8 cellular contexts compared by ENCODE assay signal in genomic region chr17:38663125-38663751, GRCh38. TPM values are rescaled to one million over a fixed set of nuclear protein-coding genes. Genes with fewer than 3 reads are reported as not detected.
DNase-seq lines count a peak whose midpoint lies in the region; ATAC-seq and TF ChIP-seq lines count a peak whose summit lies in the region.

No MANE protein-coding gene starts in this region.

- intact Hi-C loops in transverse colon (cut with DNase I; ENCODE audit: low total_unique reads), result loop anchor here (5.0 to 10.0 kb wide), 2 partner anchors 58 to 1546 kb away; partner anchors contain the start of gene SRCIN1

- no peaks in the 10 kb centered on the region for H4K20me1 ChIP-seq in GM23248 (ENCODE audit: insufficient read depth)

- peaks cover 0 to 13% of the 10 kb centered on the region in 2 donors for H3K4me1 Mint-ChIP-seq in effector memory CD8-positive, alpha-beta T cell (ENCODE audit: low read depth in 2 of 2)
- H3K4me1 Mint-ChIP-seq in mesothelial cell of epicardium, result peaks cover 1% of the 10 kb centered on the region

- peak; percentile 68 for TF ChIP-seq CTCF in AG10803 (conservative IDR thresholded peaks at IDR 0.05; ENCODE audit: low read length)
- peak; percentile 98 for TF ChIP-seq CTCF in VCaP (conservative IDR thresholded peaks at IDR 0.05)
- TF ChIP-seq CTCF in mesothelial cell of epicardium (IDR thresholded peaks at IDR 0.05; ENCODE audit: unreplicated experiment), result peak; percentile 59
- TF ChIP-seq CTCF in transverse colon (IDR thresholded peaks at IDR 0.05), result peak; percentile 52 to 73 (median 57)

- no peak overlapping the region for H3K9ac ChIP-seq in GM23248

- no peaks in the 10 kb centered on the region for H3F3A ChIP-seq in GM23248 (ENCODE audit: insufficient read depth)

- no peak overlapping the region for H3K4me3 Mint-ChIP-seq in effector memory CD8-positive, alpha-beta T cell
- no peak overlapping the region for H3K4me3 Mint-ChIP-seq in mesothelial cell of epicardium

- H3K27ac ChIP-seq in GM23248, result no peak overlapping the region
- no peak overlapping the region for H3K27ac ChIP-seq in VCaP
- no peak overlapping the region for H3K27ac ChIP-seq in transverse colon

- no peak overlapping the region for H3K4me2 ChIP-seq in GM23248 (ENCODE audit: unreplicated experiment)

- peak; percentile 63 for ATAC-seq in effector memory CD8-positive, alpha-beta T cell (replicated peaks)
- ATAC-seq in HG02840 (IDR thresholded peaks at IDR 0.05; ENCODE audit: low FRiP score, unreplicated experiment), result no peak

- DNase-seq in AG10803 (ENCODE audit: low read depth) (peak; percentile 32), GM23248 (peak; percentile 66), NCI-H2171 (lab: John Stamatoyannopoulos, UW) (peak; percentile 84), mesothelial cell of epicardium (ENCODE audit: low spot score in 2 of 2, unreplicated experiment in 2 of 2) (peak in 1 of 2 experiments; percentile 72), transverse colon (peak; percentile 72)
- no peak for DNase-seq in effector memory CD8-positive, alpha-beta T cell

- H3K9me3 Mint-ChIP-seq in effector memory CD8-positive, alpha-beta T cell, result no peaks in the 10 kb centered on the region
- H3K9me3 Mint-ChIP-seq in mesothelial cell of epicardium, result no peaks in the 10 kb centered on the region

- no peak for TF ChIP-seq POLR2A in transverse colon (IDR thresholded peaks at IDR 0.05)

- no peak overlapping the region for H3K4me3 ChIP-seq in AG10803 (ENCODE audit: low read length)
- H3K4me3 ChIP-seq in GM23248, result no peak overlapping the region
- no peak overlapping the region for H3K4me3 ChIP-seq in transverse colon

- no peak for TF ChIP-seq EP300 in transverse colon (IDR thresholded peaks at IDR 0.05; ENCODE audit: low read depth)

- H3K36me3 ChIP-seq in GM23248 (ENCODE audit: low read depth) (no peaks in the 10 kb centered on the region), transverse colon (no peaks in the 10 kb centered on the region)

- H3K9me3 ChIP-seq in GM23248 (ENCODE audit: low read depth) (no peaks in the 10 kb centered on the region), transverse colon (no peaks in the 10 kb centered on the region)

- H3K27ac Mint-ChIP-seq in effector memory CD8-positive, alpha-beta T cell, result no peak overlapping the region
- no peak overlapping the region for H3K27ac Mint-ChIP-seq in mesothelial cell of epicardium

- no peaks in the 10 kb centered on the region for H3K79me2 ChIP-seq in GM23248 (ENCODE audit: insufficient read depth)

- H3K27me3 Mint-ChIP-seq in effector memory CD8-positive, alpha-beta T cell, result peaks cover 35 to 73% of the 10 kb centered on the region in 2 donors
- peaks cover 12% of the 10 kb centered on the region for H3K27me3 Mint-ChIP-seq in mesothelial cell of epicardium (ENCODE audit: low read depth)

- H3K27me3 ChIP-seq in GM23248 (replicated peaks; ENCODE audit: insufficient read depth) (no peaks in the 10 kb centered on the region), transverse colon (peaks cover 9% of the 10 kb centered on the region)

- H3K9me2 ChIP-seq in GM23248 (ENCODE audit: insufficient read depth), result no peaks in the 10 kb centered on the region

- 41 to 45% methylated on average over 9 of the region's 9 CpGs for WGBS in GM23248 (ENCODE audit: low coverage in 1 of 2, low lambda C conversion rate in 2 of 2, missing lambda C conversion rate in 2 of 2), 2 experiments
- 10 to 17% methylated on average over 2 to 9 of the region's 9 CpGs for WGBS in transverse colon (ENCODE audit: low coverage in 1 of 2), 2 donors

- H3K4me1 ChIP-seq in GM23248 (ENCODE audit: insufficient read depth), result no peaks in the 10 kb centered on the region
- peaks cover 0 to 3% (median 0%) of the 10 kb centered on the region in 4 donors for H3K4me1 ChIP-seq in transverse colon

- in situ Hi-C loops in GM23248 (cut with MboI), result no loop called here
- in situ Hi-C loops in transverse colon (cut with MboI; ENCODE audit: low pct_ligation_motif_present in 1 of 4, low pct_unique_long_range_greater_than_20kb in 1 of 4, low sequenced_read_pairs in 3 of 4), result loop anchor here (10.0 to 25.0 kb wide), 4 partner anchors 101 to 176 kb away; no protein-coding TSS in a partner anchor

- H2AFZ ChIP-seq in GM23248, result no peak overlapping the region

- no peaks in the 10 kb centered on the region for H3K36me3 Mint-ChIP-seq in effector memory CD8-positive, alpha-beta T cell (ENCODE audit: insufficient read depth)
- no peaks in the 10 kb centered on the region for H3K36me3 Mint-ChIP-seq in mesothelial cell of epicardium

RNA-seq across cellular contexts. Expression of gene EPOP, which starts 11.5 kb away (rescaled TPM):
- 2.9 and 4.3 TPM in 2 replicates for total RNA-seq in GM23248 (2014; rRNA removed; shearing (Covaris generic))
- polyA plus RNA-seq in GM23248 (2016; fragmentation: Nextera tagmentation; extraction: Ambion mirVana), result 1.0 and 1.2 TPM in 2 replicates
- total RNA-seq in mesothelial cell of epicardium (3.7 to 4.0 TPM (median 3.8 TPM) in 3 replicates), transverse colon (1 to 10 TPM in 1 of 4 donors, under 1 TPM in 3; 0.14 to 3.8 (median 0.61) TPM)

RNA-seq across cellular contexts. Expression of gene MLLT6, which starts 41.8 kb away (rescaled TPM):
- total RNA-seq in GM23248 (2014; rRNA removed; shearing (Covaris generic)), result 13.5 and 18.9 TPM in 2 replicates
- polyA plus RNA-seq in GM23248 (2016; fragmentation: Nextera tagmentation; extraction: Ambion mirVana), result 2.4 and 3.1 TPM in 2 replicates
- total RNA-seq in mesothelial cell of epicardium (171 to 184 TPM (median 178 TPM) in 3 replicates), transverse colon (100 to 1,000 TPM in 2 of 4 donors, 10 to 100 TPM in 2; 68.7 to 272 (median 100) TPM)

RNA-seq across cellular contexts. Expression of gene SRCIN1, which starts 57.5 kb away (rescaled TPM):
- total RNA-seq in GM23248 (2014; rRNA removed; shearing (Covaris generic)), result not detected in 2 replicates
- not detected in 2 replicates for polyA plus RNA-seq in GM23248 (2016; fragmentation: Nextera tagmentation; extraction: Ambion mirVana)
- total RNA-seq in mesothelial cell of epicardium (19.4 to 21.4 TPM (median 20.8 TPM) in 3 replicates), transverse colon (1 to 10 TPM; 1.8 to 8.8 (median 5.2) TPM)

Comparison
In these comparisons a context has a peak if more than half of its experiments do, and no peak if none do; other contexts are left out.
1. DNase-seq: peak in AG10803 (single experiment), GM23248 (single experiment), NCI-H2171 (single experiment) and transverse colon (single experiment); none in effector memory CD8-positive, alpha-beta T cell (0 of 3).
2. Peak in every context shown above with its lines, with median percentiles within 50 percentile points of each other: CTCF ChIP-seq.